19 cellular contexts compared by ENCODE assay signal in genomic region chr5:23482642-23483041, GRCh38. TPM values are rescaled to one million over a fixed set of nuclear protein-coding genes. Genes with fewer than 3 reads are reported as not detected.
DNase-seq lines count a peak whose midpoint lies in the region; ATAC-seq, FAIRE-seq and TF ChIP-seq lines count a peak whose summit lies in the region.
"Had no signal": no experiment of that assay in that cellular context is flagged by ENCODE, and none has a peak within 500 bp of the region (broad histone marks: within the 10 kb centered on the region; RNA-seq: fewer than 3 reads in every experiment).

No MANE protein-coding gene starts in this region.

- H3K4me1 ChIP-seq in PC-3 (ENCODE audit: insufficient read depth, low read length) (peaks cover 26% of the 10 kb centered on the region), lower lobe of right lung (no peaks in the 10 kb centered on the region)
- H3K4me1 ChIP-seq: BLaER1 had no signal

- CTCF ChIA-PET in PC-3 (lab: Charles Lee): no interaction called here

- no peaks in the 10 kb centered on the region for H3K79me2 ChIP-seq in PC-3 (ENCODE audit: low read length)

- peak overlapping the region; percentile 58 for H3K4me2 ChIP-seq in PC-3 (ENCODE audit: low read length)
- H3K4me2 ChIP-seq: BLaER1, GM23338 had no signal

- BruUV-seq in PC-3 (replicated peaks; lab: Mats Ljungman, UMichigan): no TSS peak

- H3K36me3 ChIP-seq in PC-3 (ENCODE audit: low read depth, low read length) (no peaks in the 10 kb centered on the region), lower lobe of right lung (no peaks in the 10 kb centered on the region)
- H3K36me3 ChIP-seq: BLaER1 had no signal

- H3F3A ChIP-seq in PC-3 (ENCODE audit: low read length, unreplicated experiment): no peaks in the 10 kb centered on the region

- no peaks in the 10 kb centered on the region for H3K9me2 ChIP-seq in PC-3 (replicated peaks; ENCODE audit: low read length)

- TF ChIP-seq CTCF in PC-3 (conservative IDR thresholded peaks at IDR 0.05; ENCODE audit: low read depth, low read length) (peak; percentile 25; the same call in 1 of the 2 replicates), lower lobe of right lung (IDR thresholded peaks at IDR 0.05) (no peak)

- no peak overlapping the region for H3K9ac ChIP-seq in PC-3 (ENCODE audit: low read length)
- H3K9ac ChIP-seq: BLaER1 had no signal

- H3K9me3 ChIP-seq in PC-3 (ENCODE audit: low read length) (no peaks in the 10 kb centered on the region), lower lobe of right lung (no peaks in the 10 kb centered on the region)
- H3K9me3 ChIP-seq: BLaER1 had no signal

- H3K4me3 ChIP-seq in PC-3 (ENCODE audit: low read length): no peak overlapping the region
- no peak overlapping the region for H3K4me3 ChIP-seq in lower lobe of right lung
- H3K4me3 ChIP-seq: BLaER1, GM23338 had no signal

- no peaks in the 10 kb centered on the region for H4K20me1 ChIP-seq in PC-3 (ENCODE audit: low read length)
- H4K20me1 ChIP-seq: BLaER1 had no signal

- ATAC-seq in PC-3: peak; percentile 48; the same call in 1 of the 2 replicates
- ATAC-seq in lower lobe of right lung: no peak
- ATAC-seq: GM23338 had no signal

- peak; percentile 16 for DNase-seq in NCI-H82 (lab: John Stamatoyannopoulos, UW)
- DNase-seq in NCI-H82 treated with DMSO at 0.1 percent for 48 hours (lab: John Stamatoyannopoulos, UW; ENCODE audit: unreplicated experiment): no peak
- DNase-seq in NCI-H345 treated with DMSO at 0.1 percent for 48 hours (lab: John Stamatoyannopoulos, UW; ENCODE audit: unreplicated experiment): peak; percentile 76
- peak; percentile 55 for DNase-seq in PC-3
- no peak for DNase-seq in urothelium cell line (ENCODE audit: low spot score)
- DNase-seq in lower lobe of right lung: no peak
- DNase-seq in stimulated activated naive CD4-positive, alpha-beta T cell (lab: John Stamatoyannopoulos, UW): no peak
- DNase-seq in cardiac septum (ENCODE audit: low spot score): no peak
- DNase-seq: CD4-positive, alpha-beta memory T cell; DMS153; DMS79; GDM1 had no signal

- H2AFZ ChIP-seq in PC-3 (ENCODE audit: low read length): peak overlapping the region; percentile 23; the same call in 1 of the 2 replicates
- H2AFZ ChIP-seq: GM23338 had no signal

- intact Hi-C loops in PC-3 (cut with micrococcal nuclease): loop anchor here (5.0 kb wide), 1 partner anchor 70 kb away; no protein-coding TSS in a partner anchor
- intact Hi-C loops in lower lobe of right lung (cut with DNase I): no loop called here
- intact Hi-C loops in cardiac septum (cut with DNase I): no loop called here

- peak; percentile 75 for FAIRE-seq in urothelium cell line (lab: Jason Lieb, UNC)
- FAIRE-seq: GM12892, GM18507 had no signal

- H3K27ac ChIP-seq in PC-3 (ENCODE audit: low read length) (peak overlapping the region; percentile 85), lower lobe of right lung (no peak overlapping the region)
- H3K27ac ChIP-seq: BLaER1 had no signal

- no peaks in the 10 kb centered on the region for H3K27me3 ChIP-seq in PC-3 (ENCODE audit: low read length)
- no peaks in the 10 kb centered on the region for H3K27me3 ChIP-seq in lower lobe of right lung (ENCODE audit: low read depth)
- H3K27me3 ChIP-seq: BLaER1 had no signal

- POLR2A ChIA-PET in PC-3 (lab: Charles Lee; ENCODE audit: unreplicated experiment): no interaction called here

RNA-seq across cellular contexts. Expression of gene PRDM9, which starts 24.8 kb away (rescaled TPM):
- total RNA-seq in PC-3 (2014; rRNA removed): 0.11 and 0.12 TPM in 2 replicates
- not detected for total RNA-seq in lower lobe of right lung
- not detected for total RNA-seq in cardiac septum
- total RNA-seq: A172; CD4-positive, alpha-beta memory T cell; Daoy; GM23338; HT-29 had no signal

Comparison
In these comparisons a context has a peak if more than half of its experiments do, and no peak if none do; other contexts are left out.
1. DNase-seq: peak in NCI-H82 (single experiment), NCI-H345 treated with DMSO at 0.1 percent for 48 hours (single experiment) and PC-3 (single experiment); none in NCI-H82 treated with DMSO at 0.1 percent for 48 hours (single experiment), urothelium cell line (single experiment), lower lobe of right lung (single experiment), stimulated activated naive CD4-positive, alpha-beta T cell (0 of 6) and cardiac septum (single experiment).